In genomic region chr3:152148579-152148978, GRCh38 we compare ENCODE assay signal across 3 cellular contexts.
TF ChIP-seq lines count a peak whose summit lies in the region.

No MANE protein-coding gene starts in this region.

TF ChIP-seq in GM23338, 12 proteins besides CTCF, POLR2A, EP300 and RAD21:
- TF ChIP-seq JUNB (IDR thresholded peaks at IDR 0.05; ENCODE audit: unreplicated experiment) (no peak), ZNF462 (CRISPR knock-in tag; IDR thresholded peaks at IDR 0.05) (peak; percentile 88)

TF ChIP-seq in IMR-90, 13 proteins besides CTCF, POLR2A, EP300 and RAD21:
- TF ChIP-seq RCOR1 (IDR thresholded peaks at IDR 0.05; ENCODE audit: insufficient replicate concordance, low read length) (no peak), MAZ (IDR thresholded peaks at IDR 0.05; ENCODE audit: borderline replicate concordance, low read depth, low read length) (no peak), SMC3 (IDR thresholded peaks at IDR 0.05; ENCODE audit: low read depth, low read length) (no peak), NFE2L2 (IDR thresholded peaks at IDR 0.05; ENCODE audit: low read depth, low read length) (no peak), CHD1 (IDR thresholded peaks at IDR 0.05; ENCODE audit: low read depth, low read length) (no peak), ELK1 (IDR thresholded peaks at IDR 0.05; ENCODE audit: borderline replicate concordance, low read depth, low read length) (no peak), RFX5 (IDR thresholded peaks at IDR 0.05; ENCODE audit: low read depth, low read length) (no peak), FOS (IDR thresholded peaks at IDR 0.05; ENCODE audit: low read depth, low read length) (no peak), CEBPB (IDR thresholded peaks at IDR 0.05; ENCODE audit: low read depth, low read length) (no peak), BHLHE40 (IDR thresholded peaks at IDR 0.05; ENCODE audit: low read depth, low read length) (no peak), USF2 (IDR thresholded peaks at IDR 0.05; ENCODE audit: low read depth, low read length) (no peak), MXI1 (IDR thresholded peaks at IDR 0.05; ENCODE audit: borderline replicate concordance, low read depth, low read length) (no peak), MAFK (IDR thresholded peaks at IDR 0.05; ENCODE audit: low read depth, low read length) (no peak)

TF ChIP-seq in K562, 482 proteins besides CTCF, POLR2A, EP300 and RAD21:
- TF ChIP-seq THAP7 (CRISPR knock-in tag; IDR thresholded peaks at IDR 0.05) (no peak), HBP1 (CRISPR knock-in tag; IDR thresholded peaks at IDR 0.05) (no peak), ZNF318 (IDR thresholded peaks at IDR 0.05; ENCODE audit: borderline replicate concordance in 1 of 2, low read depth in 1 of 2) (no peak), E2F8 (IDR thresholded peaks at IDR 0.05; ENCODE audit: low read depth, partially characterized antibody) (no peak), PRDM10 (IDR thresholded peaks at IDR 0.05; ENCODE audit: partially characterized antibody) (no peak), ZNF609 (CRISPR knock-in tag; IDR thresholded peaks at IDR 0.05; ENCODE audit: borderline replicate concordance) (no peak), PKNOX1 (IDR thresholded peaks at IDR 0.05) (no peak), PML (IDR thresholded peaks at IDR 0.05; ENCODE audit: low read length) (no peak), SP2 (IDR thresholded peaks at IDR 0.05; ENCODE audit: extremely low read depth, low read depth, low read length, poor library complexity, severe bottlenecking) (no peak), ZSCAN32 (CRISPR knock-in tag; IDR thresholded peaks at IDR 0.05) (no peak), RBBP5 (IDR thresholded peaks at IDR 0.05; ENCODE audit: borderline replicate concordance, insufficient read depth, low read length, poor library complexity, severe bottlenecking) (no peak), ZNF77 (CRISPR knock-in tag; IDR thresholded peaks at IDR 0.05) (no peak), UBTF (IDR thresholded peaks at IDR 0.05; ENCODE audit: borderline replicate concordance in 1 of 2, low read depth in 2 of 2, low read length in 2 of 2) (no peak), SMARCA5 (IDR thresholded peaks at IDR 0.05) (no peak)
